Comparison of ENCODE assay signal across 8 cellular contexts in the genomic region with DNA sequence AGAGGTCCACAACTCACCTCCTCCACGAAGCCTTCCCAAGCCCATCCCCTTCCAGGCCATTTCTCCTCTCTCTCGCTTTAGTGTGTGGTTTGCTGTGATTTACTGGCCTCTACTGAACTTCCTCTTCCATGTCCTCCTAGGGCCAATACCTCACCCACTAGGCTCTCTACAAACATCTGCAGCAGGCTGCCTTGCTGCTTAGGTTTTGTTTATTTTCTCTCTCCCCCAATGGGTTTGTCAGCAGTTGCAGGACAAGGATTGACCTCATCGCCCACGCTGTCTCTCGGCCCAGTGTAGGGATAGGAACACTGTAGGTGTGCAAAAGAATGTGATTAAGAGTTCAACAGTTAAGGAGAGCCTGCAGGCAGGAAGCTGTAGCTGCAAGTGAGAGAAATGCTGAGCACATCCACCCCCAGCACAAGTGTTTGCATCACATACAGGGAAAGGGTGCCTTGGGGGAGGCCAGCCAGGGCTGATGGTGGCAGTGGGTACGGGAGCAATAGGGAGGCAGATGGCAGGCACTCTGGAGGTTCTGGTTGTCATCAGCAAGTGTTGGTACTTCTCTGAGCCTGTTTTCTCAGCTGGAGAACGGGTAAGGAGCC. TPM values are rescaled to one million over a fixed set of nuclear protein-coding genes. Genes with fewer than 3 reads are reported as not detected.
DNase-seq lines count a peak whose midpoint lies in the region; ATAC-seq, FAIRE-seq and TF ChIP-seq lines count a peak whose summit lies in the region.

No MANE protein-coding gene starts in this region.

- 62% methylated on average over 7 of the region's 7 CpGs for WGBS in GM12878 (ENCODE audit: insufficient coverage, insufficient replicate concordance, low lambda C conversion rate, missing lambda C conversion rate)
- 57% methylated on average over 7 of the region's 7 CpGs for WGBS in HepG2 (ENCODE audit: low lambda C conversion rate)

- in situ Hi-C loops in GM12878 (cut with MboI): no loop called here
- in situ Hi-C loops in HepG2 (cut with HindIII; ENCODE audit: extremely low pct_ligation_motif_present, low pct_unique_long_range_greater_than_20kb): no loop called here

- intact Hi-C loops in GM12878 (cut with micrococcal nuclease; ENCODE audit: unreplicated experiment) (no loop called here), HepG2 (cut with micrococcal nuclease; ENCODE audit: unreplicated experiment) (loop anchor here (5.0 kb wide), 1 partner anchor 49 kb away; no protein-coding TSS in a partner anchor)

- H2AFZ ChIP-seq in GM12878 (ENCODE audit: control insufficient read depth, low read depth, low read length): no peak overlapping the region
- no peak overlapping the region for H2AFZ ChIP-seq in HepG2 (ENCODE audit: low read length)

- SMC1A ChIA-PET in GM12878 (lab: Charles Lee; ENCODE audit: uncharacterized antibody, unreplicated experiment): interaction anchor here (0.6 kb wide), 1 partner anchor 756 kb away, joined by 3 read pairs; no protein-coding TSS in a partner anchor

- H3K4me2 ChIP-seq in GM12878 (ENCODE audit: control insufficient read depth, insufficient read depth) (0 out of 2 replicates have a peak overlapping the region, but pooled peaks have one; percentile 9), HepG2 (ENCODE audit: low read depth, low read length) (peak overlapping the region; percentile 92)

- no peak overlapping the region for H3K9ac ChIP-seq in GM12878 (ENCODE audit: control insufficient read depth, insufficient read depth, low read length)
- H3K9ac ChIP-seq in HepG2 (ENCODE audit: insufficient read depth, low read depth, low read length): no peak overlapping the region

- no peak for FAIRE-seq in GM12878 (lab: Jason Lieb, UNC)
- FAIRE-seq in HepG2 (lab: Jason Lieb, UNC): no peak

- TF ChIP-seq RAD21 in GM12878 (IDR thresholded peaks at IDR 0.05; ENCODE audit: insufficient read depth, low read depth, low read length) (no peak), HepG2 (CRISPR knock-in tag; IDR thresholded peaks at IDR 0.05) (0 out of 2 replicates have a peak, but pooled peaks have one; percentile 48)

- peak; percentile 63 for DNase-seq in AG08396 (ENCODE audit: low spot score)
- DNase-seq in HuH-7.5 (ENCODE audit: low spot score): peak; percentile 87
- DNase-seq in GM12878 (ENCODE audit: low read depth, low spot score): no peak
- peak; percentile 65 for DNase-seq in HepG2 (ENCODE audit: low spot score)
- no peak for DNase-seq in NCI-H1436 (lab: John Stamatoyannopoulos, UW)
- no peak for DNase-seq in NCI-H187 (lab: John Stamatoyannopoulos, UW)
- no peak for DNase-seq in NCI-H2227 (lab: John Stamatoyannopoulos, UW; ENCODE audit: unreplicated experiment)

- no peak for TF ChIP-seq POLR2A in GM12878 (IDR thresholded peaks at IDR 0.05; ENCODE audit: low read depth, low read length)
- no peak for TF ChIP-seq POLR2A in HepG2 (IDR thresholded peaks at IDR 0.05; ENCODE audit: insufficient read depth in 1 of 2, low read depth in 2 of 2, low read length in 2 of 2)

- H4K20me1 ChIP-seq in GM12878 (ENCODE audit: control insufficient read depth, insufficient read depth) (no peaks in the 10 kb centered on the region), HepG2 (ENCODE audit: insufficient read depth, low read length) (no peaks in the 10 kb centered on the region)

- POLR2A ChIA-PET in GM12878 (lab: Charles Lee) (no interaction called here), HepG2 (lab: Yijun Ruan, JAX) (interaction anchor here (2.0 to 3.5 kb wide), 3 partner anchors 14 to 50 kb away, joined by 5 to 30 read pairs (median 15); no protein-coding TSS in a partner anchor)

- no peaks in the 10 kb centered on the region; a peak in 3 of 4 replicates for H3K27me3 ChIP-seq in GM12878 (replicated peaks in 1 of 2; ENCODE audit: control insufficient read depth in 2 of 2, insufficient read depth in 2 of 2, low read length in 1 of 2)
- no peaks in the 10 kb centered on the region for H3K27me3 ChIP-seq in HepG2 (ENCODE audit: control insufficient read depth in 1 of 2, insufficient read depth in 2 of 2, low read length in 2 of 2)

- BruUV-seq in GM12878 (replicated peaks; lab: Mats Ljungman, UMichigan): no TSS peak
- TSS peak; percentile 68 for BruUV-seq in HepG2 (replicated peaks; lab: Mats Ljungman, UMichigan)

- CTCF ChIA-PET in GM12878 (lab: Yijun Ruan, JAX): no interaction called here
- CTCF ChIA-PET in HepG2 (lab: Yijun Ruan, JAX; ENCODE audit: low intra/inter-chr PET ratio, low total read pairs): no interaction called here

- H3K36me3 ChIP-seq in GM12878 (ENCODE audit: control insufficient read depth in 2 of 2, insufficient read depth in 2 of 2, low read length in 1 of 2) (no peaks in the 10 kb centered on the region), HepG2 (replicated peaks in 1 of 2; ENCODE audit: control insufficient read depth in 1 of 2, insufficient read depth in 2 of 2, low read length in 2 of 2) (peaks cover 0 to under 1% of the 10 kb centered on the region in 2 experiments; a peak in 2 of 5 replicates)

- RAD21 ChIA-PET in GM12878 (lab: Charles Lee; ENCODE audit: unreplicated experiment): no interaction called here

- no peak for ATAC-seq in GM12878
- ATAC-seq in HepG2: peak; percentile 46
- ATAC-seq in HG02884 (IDR thresholded peaks at IDR 0.05; ENCODE audit: unreplicated experiment): no peak

- no peak for TF ChIP-seq CTCF in GM12878 (IDR thresholded peaks at IDR 0.05 in 2 of 3, conservative IDR thresholded peaks at IDR 0.05 in 1 of 3; ENCODE audit: control insufficient read depth in 2 of 3, extremely low read depth in 1 of 3, insufficient read depth in 1 of 3, low read depth in 3 of 3, low read length in 3 of 3)
- no peak for TF ChIP-seq CTCF in HepG2 (CRISPR knock-in tag; IDR thresholded peaks at IDR 0.05)

- H3K27ac ChIP-seq in GM12878 (ENCODE audit: control insufficient read depth, insufficient read depth): no peak overlapping the region
- peak overlapping the region; percentile 3 for H3K27ac ChIP-seq in HepG2 (ENCODE audit: extremely low read length, insufficient read depth, low read length)

- TF ChIP-seq EP300 in GM12878 (IDR thresholded peaks at IDR 0.05; ENCODE audit: borderline replicate concordance in 1 of 2, control insufficient read depth in 1 of 2, low read depth in 2 of 2, low read length in 2 of 2) (no peak), HepG2 (IDR thresholded peaks at IDR 0.05; ENCODE audit: low read depth in 2 of 2, low read length in 2 of 2) (no peak), HepG2 (CRISPR knock-in tag; IDR thresholded peaks at IDR 0.05; ENCODE audit: borderline replicate concordance) (no peak)

- H3K4me1 ChIP-seq in GM12878 (ENCODE audit: control insufficient read depth, insufficient read depth, low read length) (peaks cover 13% of the 10 kb centered on the region), HepG2 (ENCODE audit: insufficient read depth, low read length) (peaks cover 36% of the 10 kb centered on the region)

- H3K4me3 ChIP-seq in GM12878: no peak overlapping the region
- H3K4me3 ChIP-seq in HepG2 (replicated peaks in 1 of 3; ENCODE audit: insufficient read depth in 1 of 3, low read depth in 2 of 3, low read length in 3 of 3): peak overlapping the region in 1 of 3 experiments; percentile 82; a peak in 1 of 6 replicates

- H3K79me2 ChIP-seq in GM12878 (ENCODE audit: control insufficient read depth, insufficient read depth, low read length) (no peaks in the 10 kb centered on the region), HepG2 (ENCODE audit: insufficient read depth, low read length) (no peaks in the 10 kb centered on the region)

- H3K9me3 ChIP-seq in GM12878 (replicated peaks; ENCODE audit: control insufficient read depth, insufficient read depth, low read length): peaks cover 6% of the 10 kb centered on the region; the same call in 2 of the 3 replicates
- H3K9me3 ChIP-seq in HepG2 (ENCODE audit: low read length): no peaks in the 10 kb centered on the region

RNA-seq across cellular contexts. Expression of a gene that starts 1.4 kb away (rescaled TPM):
- total RNA-seq in GM12878 (2013; cell fraction: nucleolus; rRNA removed): 0.38 and 0.49 TPM in 2 replicates
- total RNA-seq in GM12878 (2014; rRNA removed) (3.8 and 4.7 TPM in 2 replicates), GM12878 (2014; rRNA removed; fragmentation: Illumina TruSeq; extraction: Trizol) (2.0 and 2.7 TPM in 2 replicates), GM12878 (2021) (9.6 and 9.7 TPM in 2 replicates), HepG2 (2016; rRNA removed; fragmentation: Illumina TruSeq; extraction: Trizol) (32.6 and 39.0 TPM in 2 replicates)
- 2.6 TPM for polyA plus RNA-seq in GM12878 (2011; ENCODE audit: low read depth)
- polyA plus RNA-seq in GM12878 (2011; rRNA removed) (0.22 TPM in 1 of 2 replicates, not detected in the other), GM12878 (2014; fragmentation: Illumina TruSeq; extraction: Trizol) (0.46 and 4.2 TPM in 2 replicates), GM12878 (2014; fragmentation: Nextera tagmentation; extraction: Ambion mirVana) (under 1 TPM; 0.26 to 0.79 TPM), GM12878 (2014; rRNA removed) (4.7 and 5.0 TPM in 2 replicates), GM12878 (2016; fragmentation: Nextera tagmentation; extraction: Ambion mirVana) (10 to 100 TPM in 1 of 2 experiments, 1 to 10 TPM in 1; 9.5 to 10.3 TPM), HepG2 (2011; rRNA removed) (27.2 and 29.0 TPM in 2 replicates)
- polyA plus RNA-seq in GM12878 (2011; cell fraction: cytosol; rRNA removed): 0.12 and 0.57 TPM in 2 replicates
- 0.34 and 0.79 TPM in 2 replicates for polyA plus RNA-seq in GM12878 (2011; cell fraction: nucleus; rRNA removed)
- polyA plus RNA-seq in GM12878 (2012): 5.8 and 6.1 TPM in 2 replicates
- 0.36 TPM in 1 of 2 replicates, not detected in the other for polyA minus RNA-seq in GM12878 (2011; rRNA and poly(A)+ RNA removed)
- 0.27 and 0.73 TPM in 2 replicates for polyA minus RNA-seq in GM12878 (2011; cell fraction: cytosol; rRNA and poly(A)+ RNA removed)
- 0.24 and 0.38 TPM in 2 replicates for polyA minus RNA-seq in GM12878 (2011; cell fraction: nucleus; rRNA and poly(A)+ RNA removed)
- total RNA-seq in HepG2 (2016; cell fraction: cytosol; rRNA removed; fragmentation: Illumina TruSeq; extraction: Trizol; ENCODE audit: low read depth): 4.6 and 5.9 TPM in 2 replicates
- 28.7 and 37.9 TPM in 2 replicates for total RNA-seq in HepG2 (2016; cell fraction: insoluble cytoplasmic fraction; rRNA removed; fragmentation: Illumina TruSeq; extraction: Trizol)
- 11.9 and 12.9 TPM in 2 replicates for total RNA-seq in HepG2 (2016; cell fraction: membrane; rRNA removed; fragmentation: Illumina TruSeq; extraction: Trizol)
- total RNA-seq in HepG2 (2016; cell fraction: nucleus; rRNA removed; fragmentation: Illumina TruSeq; extraction: Trizol): 28.9 and 34.0 TPM in 2 replicates
- 29.7 and 35.1 TPM in 2 replicates for polyA plus RNA-seq in HepG2 (2011; cell fraction: cytosol; rRNA removed)
- polyA plus RNA-seq in HepG2 (2011; cell fraction: nucleus; rRNA removed): 127 and 178 TPM in 2 replicates
- polyA plus RNA-seq in HepG2 (2012): 36.8 and 44.9 TPM in 2 replicates
- 5.4 and 6.3 TPM in 2 replicates for polyA plus RNA-seq in HepG2 (2016; cell fraction: cytosol; fragmentation: Illumina TruSeq; extraction: Trizol; ENCODE audit: low read depth)
- 32.2 and 39.6 TPM in 2 replicates for polyA plus RNA-seq in HepG2 (2016; cell fraction: insoluble cytoplasmic fraction; fragmentation: Illumina TruSeq; extraction: Trizol; ENCODE audit: low read depth)
- 8.2 and 9.4 TPM in 2 replicates for polyA plus RNA-seq in HepG2 (2016; cell fraction: membrane; fragmentation: Illumina TruSeq; extraction: Trizol; ENCODE audit: low read depth)
- polyA plus RNA-seq in HepG2 (2016; cell fraction: nucleus; fragmentation: Illumina TruSeq; extraction: Trizol; ENCODE audit: insufficient read depth, low read depth): 54.7 and 57.4 TPM in 2 replicates
- 64.1 and 66.8 TPM in 2 replicates for polyA minus RNA-seq in HepG2 (2011; rRNA and poly(A)+ RNA removed; ENCODE audit: low replicate concordance)
- polyA minus RNA-seq in HepG2 (2011; cell fraction: cytosol; rRNA and poly(A)+ RNA removed): 36.4 and 37.4 TPM in 2 replicates
- 29.3 and 32.8 TPM in 2 replicates for polyA minus RNA-seq in HepG2 (2011; cell fraction: nucleus; rRNA and poly(A)+ RNA removed)

RNA-seq across cellular contexts. Expression of a gene that starts 18.3 kb away (rescaled TPM):
- total RNA-seq in GM12878 (2013; cell fraction: nucleolus; rRNA removed): not detected in 2 replicates
- total RNA-seq in GM12878 (2014; rRNA removed): not detected in 2 replicates
- total RNA-seq in GM12878 (2014; rRNA removed; fragmentation: Illumina TruSeq; extraction: Trizol): not detected in 2 replicates
- total RNA-seq in GM12878 (2021): not detected in 2 replicates
- not detected for polyA plus RNA-seq in GM12878 (2011; ENCODE audit: low read depth)
- not detected in 2 replicates for polyA plus RNA-seq in GM12878 (2011; rRNA removed)
- polyA plus RNA-seq in GM12878 (2011; cell fraction: cytosol; rRNA removed): not detected in 2 replicates
- polyA plus RNA-seq in GM12878 (2011; cell fraction: nucleus; rRNA removed): not detected in 2 replicates
- polyA plus RNA-seq in GM12878 (2012): not detected in 2 replicates
- not detected in 2 replicates for polyA plus RNA-seq in GM12878 (2014; fragmentation: Illumina TruSeq; extraction: Trizol)
- polyA plus RNA-seq in GM12878 (2014; fragmentation: Nextera tagmentation; extraction: Ambion mirVana): not detected
- polyA plus RNA-seq in GM12878 (2014; rRNA removed): not detected in 2 replicates
- polyA plus RNA-seq in GM12878 (2016; fragmentation: Nextera tagmentation; extraction: Ambion mirVana): not detected
- polyA minus RNA-seq in GM12878 (2011; rRNA and poly(A)+ RNA removed): not detected in 2 replicates
- not detected in 2 replicates for polyA minus RNA-seq in GM12878 (2011; cell fraction: cytosol; rRNA and poly(A)+ RNA removed)
- polyA minus RNA-seq in GM12878 (2011; cell fraction: nucleus; rRNA and poly(A)+ RNA removed): not detected in 2 replicates
- total RNA-seq in HepG2 (2016; rRNA removed; fragmentation: Illumina TruSeq; extraction: Trizol): 0.11 and 0.17 TPM in 2 replicates
- not detected in 2 replicates for total RNA-seq in HepG2 (2016; cell fraction: cytosol; rRNA removed; fragmentation: Illumina TruSeq; extraction: Trizol; ENCODE audit: low read depth)
- 0.09 TPM in 1 of 2 replicates, not detected in the other for total RNA-seq in HepG2 (2016; cell fraction: insoluble cytoplasmic fraction; rRNA removed; fragmentation: Illumina TruSeq; extraction: Trizol)
- total RNA-seq in HepG2 (2016; cell fraction: membrane; rRNA removed; fragmentation: Illumina TruSeq; extraction: Trizol): 0.19 TPM in 1 of 2 replicates, not detected in the other
- total RNA-seq in HepG2 (2016; cell fraction: nucleus; rRNA removed; fragmentation: Illumina TruSeq; extraction: Trizol): not detected in 2 replicates
- 0.10 and 0.18 TPM in 2 replicates for polyA plus RNA-seq in HepG2 (2011; rRNA removed)
- polyA plus RNA-seq in HepG2 (2011; cell fraction: cytosol; rRNA removed): 0.11 and 0.18 TPM in 2 replicates
- polyA plus RNA-seq in HepG2 (2011; cell fraction: nucleus; rRNA removed): 0.16 TPM in 1 of 2 replicates, not detected in the other
- 0.13 and 0.16 TPM in 2 replicates for polyA plus RNA-seq in HepG2 (2012)
- polyA plus RNA-seq in HepG2 (2016; cell fraction: cytosol; fragmentation: Illumina TruSeq; extraction: Trizol; ENCODE audit: low read depth): 0.11 TPM in 1 of 2 replicates, not detected in the other
- not detected in 2 replicates for polyA plus RNA-seq in HepG2 (2016; cell fraction: insoluble cytoplasmic fraction; fragmentation: Illumina TruSeq; extraction: Trizol; ENCODE audit: low read depth)
- polyA plus RNA-seq in HepG2 (2016; cell fraction: membrane; fragmentation: Illumina TruSeq; extraction: Trizol; ENCODE audit: low read depth): 0.21 TPM in 1 of 2 replicates, not detected in the other
- not detected in 2 replicates for polyA plus RNA-seq in HepG2 (2016; cell fraction: nucleus; fragmentation: Illumina TruSeq; extraction: Trizol; ENCODE audit: insufficient read depth, low read depth)
- polyA minus RNA-seq in HepG2 (2011; rRNA and poly(A)+ RNA removed; ENCODE audit: low replicate concordance): 15.6 TPM in 1 of 2 replicates, not detected in the other
- not detected in 2 replicates for polyA minus RNA-seq in HepG2 (2011; cell fraction: cytosol; rRNA and poly(A)+ RNA removed)
- polyA minus RNA-seq in HepG2 (2011; cell fraction: nucleus; rRNA and poly(A)+ RNA removed): 0.52 TPM in 1 of 2 replicates, not detected in the other

Comparison
In these comparisons a context has a peak if more than half of its experiments do, and no peak if none do; other contexts are left out.
1. DNase-seq: peak in AG08396 (single experiment), HuH-7.5 (single experiment) and HepG2 (single experiment); none in GM12878 (single experiment), NCI-H1436 (single experiment), NCI-H187 (0 of 2) and NCI-H2227 (single experiment).